In genomic region chr1:6053206-6053546, GRCh38 we compare ENCODE assay signal across 10 cellular contexts. TPM values are rescaled to one million over a fixed set of nuclear protein-coding genes. Genes with fewer than 3 reads are reported as not detected.
A peak's percentile ranks its signal among the peaks of the same experiment; 100 is the strongest.
DNase-seq lines count a peak whose midpoint lies in the region; ATAC-seq and TF ChIP-seq lines count a peak whose summit lies in the region.
"Had no signal": no experiment of that assay in that cellular context is flagged by ENCODE, and none has a peak within 500 bp of the region (broad histone marks: within the 10 kb centered on the region; RNA-seq: fewer than 3 reads in every experiment).

No MANE protein-coding gene starts in this region.

- no peak for DNase-seq in CD4-positive, alpha-beta T cell
- peak; percentile 54 for DNase-seq in DMS79 treated with DMSO at 0.1 percent for 48 hours (lab: John Stamatoyannopoulos, UW)
- DNase-seq in natural killer cell, result no peak
- DNase-seq in NCI-H524 treated with DMSO at 0.1 percent for 48 hours (lab: John Stamatoyannopoulos, UW), result no peak
- no peak for DNase-seq in mesenteric fat pad (ENCODE audit: low spot score)
- DNase-seq: MM.1S had no signal

- CTCF ChIA-PET in CD4-positive, alpha-beta T cell (lab: Charles Lee), result no interaction called here

- H3K4me1 Mint-ChIP-seq in CD4-positive, alpha-beta T cell (ENCODE audit: low read depth), result peaks cover 26% of the 10 kb centered on the region
- H3K4me1 Mint-ChIP-seq in natural killer cell, result peaks cover 37 to 55% of the 10 kb centered on the region in 2 donors

- ATAC-seq in CD4-positive, alpha-beta T cell (ENCODE audit: poor library complexity), result no peak
- no peak for ATAC-seq in natural killer cell
- ATAC-seq in GM18858 (IDR thresholded peaks at IDR 0.05; ENCODE audit: unreplicated experiment), result no peak

- no peaks in the 10 kb centered on the region for H3K27me3 ChIP-seq in CD4-positive, alpha-beta T cell (ENCODE audit: control insufficient read depth, insufficient read depth, low read length)
- H3K27me3 ChIP-seq: BLaER1 had no signal

- POLR2A ChIA-PET in CD4-positive, alpha-beta T cell (lab: Charles Lee), result no interaction called here

- H3K4me3 Mint-ChIP-seq in CD4-positive, alpha-beta T cell, result no peak overlapping the region
- H3K4me3 Mint-ChIP-seq in natural killer cell, result no peak overlapping the region

- no peaks in the 10 kb centered on the region for H3K9me3 ChIP-seq in CD4-positive, alpha-beta T cell (ENCODE audit: control insufficient read depth, low read length)
- H3K9me3 ChIP-seq: BLaER1 had no signal

- peak; percentile 8 for TF ChIP-seq CTCF in CD4-positive, alpha-beta T cell (IDR thresholded peaks at IDR 0.05)
- peak; percentile 23 for TF ChIP-seq CTCF in VCaP (conservative IDR thresholded peaks at IDR 0.05)
- TF ChIP-seq CTCF in natural killer cell (IDR thresholded peaks at IDR 0.05), result no peak

- no peak overlapping the region for H3K27ac Mint-ChIP-seq in CD4-positive, alpha-beta T cell
- peak overlapping the region; percentile 24 to 38 for H3K27ac Mint-ChIP-seq in natural killer cell

- H3K27ac ChIP-seq in CD4-positive, alpha-beta T cell (ENCODE audit: low read depth, low read length), result no peak overlapping the region
- peak overlapping the region; percentile 22 for H3K27ac ChIP-seq in VCaP
- H3K27ac ChIP-seq: BLaER1, GM23248 had no signal

- H3K9me3 Mint-ChIP-seq in CD4-positive, alpha-beta T cell, result no peaks in the 10 kb centered on the region
- no peaks in the 10 kb centered on the region for H3K9me3 Mint-ChIP-seq in natural killer cell

- peaks cover 45% of the 10 kb centered on the region for H3K36me3 Mint-ChIP-seq in CD4-positive, alpha-beta T cell (ENCODE audit: low read depth)
- H3K36me3 Mint-ChIP-seq in natural killer cell, result no peaks in the 10 kb centered on the region

- H3K27me3 Mint-ChIP-seq in CD4-positive, alpha-beta T cell, result no peaks in the 10 kb centered on the region
- no peaks in the 10 kb centered on the region for H3K27me3 Mint-ChIP-seq in natural killer cell (ENCODE audit: low read depth in 2 of 2)

- intact Hi-C loops in CD4-positive, alpha-beta T cell (cut with DNase I, micrococcal nuclease), result loop anchor here in 1 of 2 experiments (2.0 kb wide), 1 partner anchor 192 kb away; the partner anchor contains the start of gene HES3
- intact Hi-C loops in natural killer cell (cut with micrococcal nuclease), result no loop called here

RNA-seq across cellular contexts. Expression of gene KCNAB2, which starts 7.5 kb away (rescaled TPM):
- 100 to 1,000 TPM; 147 to 155 TPM for total RNA-seq in CD4-positive, alpha-beta T cell
- 100 to 1,000 TPM; 387 to 749 (median 430) TPM for total RNA-seq in natural killer cell
- total RNA-seq in mesenteric fat pad, result 29.0 TPM
